In the genomic region with DNA sequence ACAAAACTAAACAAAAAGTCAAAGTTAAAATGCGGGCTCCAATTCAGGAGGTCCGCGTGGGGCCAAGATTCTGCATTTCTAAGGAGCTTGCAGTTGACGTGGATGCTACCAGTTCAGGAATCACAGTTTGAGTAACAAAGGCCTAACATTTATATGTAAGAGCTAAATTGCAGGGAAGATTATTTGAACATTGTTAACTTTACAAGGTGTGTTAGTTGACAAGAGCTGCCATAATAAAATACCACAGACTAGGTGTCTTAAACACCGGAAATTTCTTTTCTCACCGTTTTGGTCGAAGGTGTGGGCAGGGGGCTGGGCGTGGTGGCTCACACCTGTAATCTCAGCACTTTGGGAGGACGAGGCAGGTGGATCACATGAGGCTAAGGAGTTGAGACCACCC, we compare ENCODE assay signal across 3 cellular contexts.
"Had no signal": no experiment of that assay in that cellular context is flagged by ENCODE, and none has a peak within 500 bp of the region (broad histone marks: within the 10 kb centered on the region; RNA-seq: fewer than 3 reads in every experiment).

No MANE protein-coding gene starts in this region.

- DNase-seq: GDM1, GF-D8 had no signal

- ATAC-seq: GM12878 had no signal

- H3K4me3 ChIP-seq: GM12878 had no signal
